ENCODE assay signal across 1 cellular context in genomic region chr12:69765515-69765914, GRCh38.
TF ChIP-seq lines count a peak whose summit lies in the region.

No MANE protein-coding gene starts in this region.

TF ChIP-seq in WTC11, 78 proteins besides CTCF, POLR2A, EP300 and RAD21 (continued from another document):
- TF ChIP-seq ATF6 (CRISPR knock-in tag; IDR thresholded peaks at IDR 0.05) = no peak
- no peak for TF ChIP-seq SP1 (CRISPR knock-in tag; conservative IDR thresholded peaks at IDR 0.05)
- TF ChIP-seq ZNF317 (CRISPR knock-in tag; IDR thresholded peaks at IDR 0.05; ENCODE audit: borderline replicate concordance, low read depth) = no peak
- TF ChIP-seq FOXP1 (CRISPR knock-in tag; IDR thresholded peaks at IDR 0.05; ENCODE audit: borderline replicate concordance) = no peak
- TF ChIP-seq ZNF396 (CRISPR knock-in tag; IDR thresholded peaks at IDR 0.05; ENCODE audit: borderline replicate concordance) = no peak
- TF ChIP-seq RELA (CRISPR knock-in tag; IDR thresholded peaks at IDR 0.05; ENCODE audit: borderline replicate concordance) = no peak
